20 cellular contexts compared by ENCODE assay signal in genomic region chr4:76698141-76698540, GRCh38.
"Had no signal": no experiment of that assay in that cellular context is flagged by ENCODE, and none has a peak within 500 bp of the region (broad histone marks: within the 10 kb centered on the region; RNA-seq: fewer than 3 reads in every experiment).

No MANE protein-coding gene starts in this region.

- H3K9me3 Mint-ChIP-seq: nephron progenitor cell, type B pancreatic cell had no signal

- ATAC-seq: gastrocnemius medialis; heart right ventricle; naive thymus-derived CD4-positive, alpha-beta T cell; psoas muscle; right lobe of liver had no signal

- DNase-seq: effector memory CD4-positive, alpha-beta T cell; gastrocnemius medialis; heart right ventricle; hypothalamus; kidney glomerular epithelial cell; mammary epithelial cell; naive thymus-derived CD4-positive, alpha-beta T cell; nephron progenitor cell; psoas muscle; retina; right lobe of liver; stimulated activated CD4-positive, alpha-beta T cell treated with anti-CD3 and anti-CD28 coated beads, Interleukin-2, amount 100 ng/mL, for 24 hours; stimulated activated naive CD4-positive, alpha-beta T cell; stomach; substantia nigra had no signal

- H3K4me1 ChIP-seq: gastrocnemius medialis, psoas muscle had no signal

- H3K27ac ChIP-seq: epithelial cell of prostate, esophagus muscularis mucosa, gastrocnemius medialis, heart right ventricle, neutrophil, psoas muscle, right lobe of liver, skin epidermis had no signal

- H3K27me3 ChIP-seq: esophagus muscularis mucosa, gastrocnemius medialis, right lobe of liver, stomach had no signal

- H3K27ac Mint-ChIP-seq: type B pancreatic cell had no signal

- H3K36me3 Mint-ChIP-seq: naive thymus-derived CD4-positive, alpha-beta T cell; type B pancreatic cell had no signal

- H3K4me3 Mint-ChIP-seq: type B pancreatic cell had no signal

- H3K36me3 ChIP-seq: esophagus muscularis mucosa, gastrocnemius medialis, heart right ventricle, neutrophil, right lobe of liver, stomach had no signal

- H3K9me3 ChIP-seq: esophagus muscularis mucosa, gastrocnemius medialis, heart right ventricle, neutrophil, psoas muscle, right lobe of liver, stomach had no signal

- H3K4me3 ChIP-seq: esophagus muscularis mucosa, gastrocnemius medialis, heart right ventricle, psoas muscle, right lobe of liver, skin epidermis, stomach had no signal
